In the genomic region with DNA sequence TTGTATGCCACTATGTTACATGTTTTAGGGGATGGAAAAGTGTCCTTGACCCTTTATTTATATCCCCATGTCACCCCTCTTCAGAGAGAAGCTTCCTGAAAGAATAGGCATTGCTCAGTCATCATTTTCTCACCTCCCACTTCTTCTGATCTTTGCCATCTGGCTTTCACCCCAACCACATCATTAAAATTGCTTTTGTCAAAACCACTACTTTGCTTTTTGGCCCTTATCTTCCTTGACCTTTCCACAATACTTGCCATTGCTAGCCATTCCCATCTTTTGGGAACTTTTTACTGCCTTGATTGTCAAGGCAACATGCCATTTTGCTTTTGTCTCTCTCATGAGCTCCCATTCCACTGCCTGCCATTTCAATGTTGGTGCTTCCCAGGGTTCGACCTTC, we compare ENCODE assay signal across 30 cellular contexts. TPM values are rescaled to one million over a fixed set of nuclear protein-coding genes. Genes with fewer than 3 reads are reported as not detected.
"Had no signal": no experiment of that assay in that cellular context is flagged by ENCODE, and none has a peak within 500 bp of the region (broad histone marks: within the 10 kb centered on the region; RNA-seq: fewer than 3 reads in every experiment).

No MANE protein-coding gene starts in this region.

- H3K27me3 Mint-ChIP-seq: effector memory CD8-positive, alpha-beta T cell; naive thymus-derived CD8-positive, alpha-beta T cell; stimulated activated naive CD8-positive, alpha-beta T cell treated with anti-CD3 and anti-CD28 coated beads, Interleukin-15, amount 100 ng/mL, for 72 hours had no signal

- DNase-seq: cortex of kidney; effector memory CD8-positive, alpha-beta T cell; foreskin keratinocyte; heart left ventricle; left colon; left ventricle myocardium superior; lower lobe of right lung; naive thymus-derived CD8-positive, alpha-beta T cell; nephron progenitor cell; nucleus accumbens; right cardiac atrium; spleen; stimulated activated CD4-positive, alpha-beta T cell treated with anti-CD3 and anti-CD28 coated beads, Interleukin-15, amount 100 ng/mL, for 24 hours; stimulated activated CD4-positive, alpha-beta T cell treated with anti-CD3 and anti-CD28 coated beads, Interleukin-2, amount 100 ng/mL, for 48 hours; stimulated activated CD8-positive, alpha-beta memory T cell treated with anti-CD3 and anti-CD28 coated beads, Interleukin-4, amount 100 ng/mL, for 48 hours; stimulated activated naive CD4-positive, alpha-beta T cell; stimulated activated naive CD8-positive, alpha-beta T cell treated with anti-CD3 and anti-CD28 coated beads, Interleukin-15, amount 100 ng/mL, for 72 hours; transverse colon; upper lobe of right lung; uterus had no signal

- H3K36me3 Mint-ChIP-seq: naive thymus-derived CD8-positive, alpha-beta T cell had no signal

- H3K4me3 ChIP-seq: gastroesophageal sphincter, heart left ventricle, hepatocyte, lower lobe of right lung, prostate gland, skin epidermis, spleen, suprapubic skin, transverse colon, upper lobe of right lung, uterus had no signal

- H3K9me3 Mint-ChIP-seq: effector memory CD8-positive, alpha-beta T cell; naive thymus-derived CD8-positive, alpha-beta T cell; nephron progenitor cell; stimulated activated naive CD8-positive, alpha-beta T cell treated with anti-CD3 and anti-CD28 coated beads, Interleukin-15, amount 100 ng/mL, for 72 hours had no signal

- H3K4me1 Mint-ChIP-seq: naive thymus-derived CD8-positive, alpha-beta T cell; nephron progenitor cell; stimulated activated naive CD8-positive, alpha-beta T cell treated with anti-CD3 and anti-CD28 coated beads, Interleukin-15, amount 100 ng/mL, for 72 hours had no signal

- H3K4me3 Mint-ChIP-seq: effector memory CD8-positive, alpha-beta T cell; naive thymus-derived CD8-positive, alpha-beta T cell; nephron progenitor cell; stimulated activated naive CD8-positive, alpha-beta T cell treated with anti-CD3 and anti-CD28 coated beads, Interleukin-15, amount 100 ng/mL, for 72 hours had no signal

- H3K27ac Mint-ChIP-seq: effector memory CD8-positive, alpha-beta T cell; naive thymus-derived CD8-positive, alpha-beta T cell; nephron progenitor cell; stimulated activated naive CD8-positive, alpha-beta T cell treated with anti-CD3 and anti-CD28 coated beads, Interleukin-15, amount 100 ng/mL, for 72 hours had no signal

RNA-seq across cellular contexts. Expression of a gene that starts 14.9 kb away (rescaled TPM):
- total RNA-seq: dermis microvascular lymphatic vessel endothelial cell; foreskin keratinocyte; gastroesophageal sphincter; heart left ventricle; hepatocyte; kidney epithelial cell; left colon; left ventricle myocardium superior; mesenteric fat pad; naive thymus-derived CD8-positive, alpha-beta T cell; osteocyte; right cardiac atrium; suprapubic skin; transverse colon had no signal
- polyA plus RNA-seq: esophagus; foreskin keratinocyte; heart left ventricle; hepatocyte; naive thymus-derived CD8-positive, alpha-beta T cell; right cardiac atrium had no signal
